11 cellular contexts compared by ENCODE assay signal in genomic region chr2:200765995-200766660, GRCh38. TPM values are rescaled to one million over a fixed set of nuclear protein-coding genes. Genes with fewer than 3 reads are reported as not detected.
A peak's percentile ranks its signal among the peaks of the same experiment; 100 is the strongest.
DNase-seq lines count a peak whose midpoint lies in the region; ATAC-seq and TF ChIP-seq lines count a peak whose summit lies in the region.
"Had no signal": no experiment of that assay in that cellular context is flagged by ENCODE, and none has a peak within 500 bp of the region (broad histone marks: within the 10 kb centered on the region; RNA-seq: fewer than 3 reads in every experiment).

No MANE protein-coding gene starts in this region.

- no peak overlapping the region for H4K8ac ChIP-seq in mesenchymal stem cell (ENCODE audit: low read length)

- no peaks in the 10 kb centered on the region for H3K9me3 Mint-ChIP-seq in endothelial cell (ENCODE audit: unreplicated experiment)
- H3K9me3 Mint-ChIP-seq: memory B cell had no signal

- no peak overlapping the region for H3K23ac ChIP-seq in mesenchymal stem cell (ENCODE audit: low read length in 2 of 2)

- peak overlapping the region; percentile 34 for H3K9ac ChIP-seq in mammary epithelial cell (ENCODE audit: insufficient read depth, low read length)
- H3K9ac ChIP-seq in mesenchymal stem cell (ENCODE audit: low read length) = no peak overlapping the region
- H3K9ac ChIP-seq: KMS-11 had no signal

- peak overlapping the region; percentile 79 for H2BK5ac ChIP-seq in mesenchymal stem cell (ENCODE audit: low read depth, low read length, poor library complexity, severe bottlenecking)

- no peak overlapping the region for H2BK120ac ChIP-seq in mesenchymal stem cell (ENCODE audit: low read depth, low read length)

- intact Hi-C loops in mammary epithelial cell (cut with micrococcal nuclease) = loop anchor here (1.0 to 5.0 kb wide), 5 partner anchors 9 to 96 kb away; partner anchors contain the start of genes BZW1 and CLK1

- no peak overlapping the region for H3K4ac ChIP-seq in mesenchymal stem cell (ENCODE audit: low read depth in 1 of 2, low read length in 2 of 2)

- no peak overlapping the region for H3K4me3 Mint-ChIP-seq in endothelial cell (ENCODE audit: unreplicated experiment)
- H3K4me3 Mint-ChIP-seq: memory B cell had no signal

- CTCF ChIA-PET in mammary epithelial cell (lab: Charles Lee; ENCODE audit: low non-redundant PET) = interaction anchor here (0.6 kb wide), 1 partner anchor 53 kb away, joined by 4 read pairs; no protein-coding TSS in a partner anchor

- H3K4me3 ChIP-seq in mammary epithelial cell (replicated peaks in 1 of 3; ENCODE audit: insufficient read depth in 1 of 3, low read depth in 2 of 3, low read length in 3 of 3) = no peak overlapping the region
- no peak overlapping the region for H3K4me3 ChIP-seq in mesenchymal stem cell (ENCODE audit: insufficient read depth in 1 of 2, low read depth in 1 of 2, low read length in 2 of 2)

- no peaks in the 10 kb centered on the region for H4K20me1 ChIP-seq in mammary epithelial cell (ENCODE audit: insufficient read depth, low read length)

- in situ Hi-C loops in mammary epithelial cell (cut with MboI; ENCODE audit: low sequenced_read_pairs in 2 of 2) = no loop called here

- H3K18ac ChIP-seq in mesenchymal stem cell (ENCODE audit: low read depth in 1 of 2, low read length in 2 of 2) = no peak overlapping the region

- H3K79me1 ChIP-seq in mesenchymal stem cell (replicated peaks; ENCODE audit: low read length, poor library complexity, severe bottlenecking) = no peaks in the 10 kb centered on the region

- H2BK12ac ChIP-seq in mesenchymal stem cell (ENCODE audit: low read length in 2 of 2) = peak overlapping the region in 1 of 2 experiments; percentile 58

- peaks cover 1% of the 10 kb centered on the region for H3K27me3 Mint-ChIP-seq in endothelial cell (ENCODE audit: unreplicated experiment)

- 58% methylated on average over 8 of the region's 8 CpGs for WGBS in mammary epithelial cell (ENCODE audit: low coverage, missing lambda C conversion rate)
- WGBS in mesenchymal stem cell = 84% methylated on average over 6 of the region's 8 CpGs

- H2BK15ac ChIP-seq in mesenchymal stem cell (ENCODE audit: low read depth, poor library complexity, severe bottlenecking) = no peak overlapping the region

- dilution Hi-C loops in mammary epithelial cell (cut with HindIII; ENCODE audit: low sequenced_read_pairs) = no loop called here

- H3K4me1 ChIP-seq in mammary epithelial cell (ENCODE audit: insufficient read depth, low read length) = peaks cover 57% of the 10 kb centered on the region
- H3K4me1 ChIP-seq in mesenchymal stem cell (ENCODE audit: control insufficient read depth, insufficient read depth, low read depth, low read length) = peaks cover 12% of the 10 kb centered on the region

- TF ChIP-seq CTCF in mammary epithelial cell (conservative IDR thresholded peaks at IDR 0.05 in 1 of 2, IDR thresholded peaks at IDR 0.05 in 1 of 2; ENCODE audit: extremely low read depth in 1 of 2, insufficient read depth in 1 of 2, low read depth in 1 of 2, low read length in 2 of 2) (no peak), endothelial cell (IDR thresholded peaks at IDR 0.05; ENCODE audit: unreplicated experiment) (no peak)

- H3K36me3 Mint-ChIP-seq in endothelial cell (ENCODE audit: low read depth, unreplicated experiment) = no peaks in the 10 kb centered on the region
- H3K36me3 Mint-ChIP-seq: memory B cell had no signal

- peak overlapping the region; percentile 62 for H3K4me2 ChIP-seq in mammary epithelial cell (ENCODE audit: insufficient read depth, low read depth, low read length)
- H3K4me2 ChIP-seq in mesenchymal stem cell (ENCODE audit: low read length, poor library complexity, severe bottlenecking) = no peak overlapping the region
- H3K4me2 ChIP-seq: KMS-11 had no signal

- DNase-seq in DMS53 (lab: John Stamatoyannopoulos, UW) (peak; percentile 80), NCI-H2227 (lab: John Stamatoyannopoulos, UW; ENCODE audit: unreplicated experiment) (peak; percentile 18), mammary epithelial cell (peak; percentile 74), mesenchymal stem cell (no peak), islet precursor cell (no peak), putamen (ENCODE audit: low spot score) (no peak), endothelial cell (ENCODE audit: low spot score) (no peak)

- H2AK5ac ChIP-seq in mesenchymal stem cell (ENCODE audit: low read length, severe bottlenecking) = peak overlapping the region; percentile 78

- no peaks in the 10 kb centered on the region for H3K36me3 ChIP-seq in mammary epithelial cell (ENCODE audit: insufficient read depth, low read length)
- H3K36me3 ChIP-seq in mesenchymal stem cell (ENCODE audit: control insufficient read depth in 1 of 2, insufficient read depth in 2 of 2, low read depth in 1 of 2, low read length in 2 of 2) = no peaks in the 10 kb centered on the region

- H3K27ac Mint-ChIP-seq in endothelial cell (ENCODE audit: unreplicated experiment) = no peak overlapping the region
- H3K27ac Mint-ChIP-seq: memory B cell had no signal

- H2AFZ ChIP-seq in mammary epithelial cell (ENCODE audit: low read depth, low read length) (no peak overlapping the region), mesenchymal stem cell (ENCODE audit: low read depth, low read length) (no peak overlapping the region)

- H3K27me3 ChIP-seq in mammary epithelial cell (ENCODE audit: insufficient read depth, low read length) (no peaks in the 10 kb centered on the region), mesenchymal stem cell (ENCODE audit: control insufficient read depth in 1 of 2, insufficient read depth in 1 of 2, low read length in 2 of 2) (no peaks in the 10 kb centered on the region)

- BruUV-seq in mammary epithelial cell (replicated peaks; lab: Mats Ljungman, UMichigan) = TSS peak; percentile 90

- no peak for ATAC-seq in HG02970 (IDR thresholded peaks at IDR 0.05; ENCODE audit: low FRiP score, unreplicated experiment)

- H3K27ac ChIP-seq in mammary epithelial cell (ENCODE audit: insufficient read depth, low read depth, low read length) (peak overlapping the region; percentile 83), mesenchymal stem cell (ENCODE audit: low read length, poor library complexity, severe bottlenecking) (peak overlapping the region; percentile 69)
- H3K27ac ChIP-seq: KMS-11, VCaP had no signal

- H3K9me3 ChIP-seq in mammary epithelial cell (replicated peaks; ENCODE audit: insufficient read depth, low read length) (no peaks in the 10 kb centered on the region), mesenchymal stem cell (ENCODE audit: control insufficient read depth, low read length) (no peaks in the 10 kb centered on the region)

- H4K91ac ChIP-seq in mesenchymal stem cell (ENCODE audit: low read length) = no peak overlapping the region

- H3K4me1 Mint-ChIP-seq in endothelial cell (ENCODE audit: unreplicated experiment) = no peaks in the 10 kb centered on the region
- H3K4me1 Mint-ChIP-seq: memory B cell had no signal

- H3K79me2 ChIP-seq in mammary epithelial cell (ENCODE audit: insufficient read depth, low read length) = no peaks in the 10 kb centered on the region

- H3K14ac ChIP-seq in mesenchymal stem cell (ENCODE audit: low read length in 2 of 2) = no peak overlapping the region

RNA-seq across cellular contexts. Expression of gene BZW1, which starts 45.6 kb away (rescaled TPM):
- total RNA-seq in mammary epithelial cell (100 to 1,000 TPM; 350 to 501 TPM), endothelial cell (ENCODE audit: unreplicated experiment) (302 TPM)
- 288 TPM for polyA plus RNA-seq in mammary epithelial cell
- polyA minus RNA-seq in mammary epithelial cell = 855 TPM
- 154 TPM for polyA plus RNA-seq in mesenchymal stem cell (2013, experiment 1 of 2)
- polyA plus RNA-seq in mesenchymal stem cell (2013, experiment 2 of 2) = 163 TPM

Comparison
In these comparisons a context has a peak if more than half of its experiments do, and no peak if none do; other contexts are left out.
1. DNase-seq: peak in DMS53 (single experiment), NCI-H2227 (single experiment) and mammary epithelial cell (single experiment); none in mesenchymal stem cell (single experiment), islet precursor cell (single experiment), putamen (single experiment) and endothelial cell (single experiment).